ENCODE assay signal across 22 cellular contexts in genomic region chr10:94450782-94451181, GRCh38.
"Had no signal": no experiment of that assay in that cellular context is flagged by ENCODE, and none has a peak within 500 bp of the region (broad histone marks: within the 10 kb centered on the region; RNA-seq: fewer than 3 reads in every experiment).

No MANE protein-coding gene starts in this region.

- H3K27me3 Mint-ChIP-seq: IgD-negative memory B cell had no signal

- H3K4me1 Mint-ChIP-seq: IgD-negative memory B cell had no signal

- H3K27ac ChIP-seq: HL-60, KMS-11 had no signal

- DNase-seq: Kasumi-1, MM.1S, NCI-H1092 treated with DMSO at 0.1 percent for 48 hours, NCI-H1436, NCI-H187, NCI-H2029, NCI-H2081 treated with DMSO at 0.1 percent for 48 hours, NCI-H2171, NCI-H226, NCI-H446, NCI-H510A, NCI-H524 treated with DMSO at 0.1 percent for 48 hours, NCI-H69, NCI-H774, RPMI8226, SHP77, SK-N-SH had no signal

- ATAC-seq: K562 had no signal

- H3K4me3 Mint-ChIP-seq: IgD-negative memory B cell had no signal

- FAIRE-seq: HTR-8/SVneo, K562 had no signal

- H3K4me3 ChIP-seq: K562 had no signal
